24 cellular contexts compared by ENCODE assay signal in the genomic region with DNA sequence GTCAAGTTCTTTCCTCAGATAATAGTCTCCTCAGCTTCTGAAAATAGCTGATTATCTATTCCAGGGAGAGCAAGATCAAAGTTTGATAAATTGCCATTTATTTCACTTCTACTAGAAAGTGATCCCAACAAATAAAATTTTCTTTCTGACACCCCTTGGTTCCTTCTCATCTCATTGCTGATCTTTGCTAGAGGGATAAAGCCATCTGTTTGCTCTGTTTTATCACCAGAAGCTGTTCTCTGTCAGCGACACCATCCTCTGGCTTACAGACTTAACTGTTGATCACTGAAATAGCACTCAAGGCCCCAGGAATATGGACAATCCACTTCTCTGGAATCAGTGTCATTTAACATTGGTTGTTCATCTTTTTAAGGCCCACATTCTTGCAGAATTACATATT.
"Had no signal": no experiment of that assay in that cellular context is flagged by ENCODE, and none has a peak within 500 bp of the region (broad histone marks: within the 10 kb centered on the region; RNA-seq: fewer than 3 reads in every experiment).

No MANE protein-coding gene starts in this region.

- H3K4me2 ChIP-seq: neural progenitor cell had no signal

- H3K9ac ChIP-seq: neural progenitor cell, parathyroid adenoma had no signal

- ATAC-seq: natural killer cell; psoas muscle; right cardiac atrium; right lobe of liver; stimulated activated effector memory CD8-positive, alpha-beta T cell treated with anti-CD3 and anti-CD28 coated beads, Interleukin-12 subunit alpha, Interleukin-12 subunit beta, amount 100 ng/mL, for 72 hours; stimulated activated naive B cell treated with anti-CD40 and anti-IgM and Interleukin-4, amounts not matched to agents 10 μg/mL and 1 μg/mL and 100 μg/mL, for 72 hours; upper lobe of right lung had no signal

- H2AFZ ChIP-seq: neural progenitor cell, parathyroid adenoma had no signal

- H3K9me3 ChIP-seq: ovary, psoas muscle, right lobe of liver, sigmoid colon, stomach, thoracic aorta, thyroid gland, tibial nerve, upper lobe of right lung, uterus had no signal

- H3K27ac ChIP-seq: neural progenitor cell, ovary, parathyroid adenoma, psoas muscle, right lobe of liver, sigmoid colon, stomach, thoracic aorta, thyroid gland, tibial nerve, upper lobe of right lung, uterus had no signal

- H3K27me3 ChIP-seq: neural progenitor cell, ovary, right lobe of liver, sigmoid colon, stomach, thyroid gland, tibial nerve, upper lobe of right lung, uterus had no signal

- H3K36me3 ChIP-seq: neural progenitor cell, ovary, right lobe of liver, sigmoid colon, stomach, thoracic aorta, thyroid gland, tibial nerve, upper lobe of right lung, uterus had no signal

- H3K79me2 ChIP-seq: parathyroid adenoma had no signal

- DNase-seq: natural killer cell; occipital lobe; ovary; posterior cingulate gyrus; psoas muscle; right cardiac atrium; right lobe of liver; sigmoid colon; small intestine; stimulated activated CD4-positive, alpha-beta T cell treated with anti-CD3 and anti-CD28 coated beads, Interleukin-15, amount 100 ng/mL, for 24 hours; stimulated activated CD4-positive, alpha-beta T cell treated with anti-CD3 and anti-CD28 coated beads, Interleukin-2, amount 100 ng/mL, for 24 hours; stimulated activated CD4-positive, alpha-beta T cell treated with anti-CD3 and anti-CD28 coated beads, Interleukin-2, amount 100 ng/mL, for 48 hours; stimulated activated CD4-positive, alpha-beta T cell treated with anti-CD3 and anti-CD28 coated beads, Interleukin-4, amount 100 ng/mL, for 24 hours; stimulated activated naive B cell treated with anti-CD40 and anti-IgM and Interleukin-4, amounts not matched to agents 10 μg/mL and 1 μg/mL and 100 μg/mL, for 72 hours; stimulated activated naive CD4-positive, alpha-beta T cell treated with Interleukin-2 at 50 U/mL for 16 hours; stomach; thyroid gland; upper lobe of right lung; uterus had no signal

- H3K4me1 ChIP-seq: parathyroid adenoma, psoas muscle, right lobe of liver, stomach, thyroid gland, upper lobe of right lung, uterus had no signal

- H3K4me3 ChIP-seq: neural progenitor cell, ovary, psoas muscle, right lobe of liver, sigmoid colon, stomach, thoracic aorta, thyroid gland, tibial nerve, upper lobe of right lung, uterus had no signal
